Comparison of ENCODE assay signal across 12 cellular contexts in genomic region chr16:70694517-70695218, GRCh38. TPM values are rescaled to one million over a fixed set of nuclear protein-coding genes. Genes with fewer than 3 reads are reported as not detected.
DNase-seq lines count a peak whose midpoint lies in the region; FAIRE-seq and TF ChIP-seq lines count a peak whose summit lies in the region.
"Had no signal": no experiment of that assay in that cellular context is flagged by ENCODE, and none has a peak within 500 bp of the region (broad histone marks: within the 10 kb centered on the region; RNA-seq: fewer than 3 reads in every experiment).

No MANE protein-coding gene starts in this region.

- H3K4me1 Mint-ChIP-seq in nephron progenitor cell: peaks cover 48% of the 10 kb centered on the region

- no peaks in the 10 kb centered on the region for H3K9me3 Mint-ChIP-seq in nephron progenitor cell
- H3K9me3 Mint-ChIP-seq: natural killer cell had no signal

- no peaks in the 10 kb centered on the region for H4K20me1 ChIP-seq in fibroblast of lung (ENCODE audit: control insufficient read depth, extremely low read depth, insufficient read depth, low read length)
- H4K20me1 ChIP-seq in OCI-LY7 (ENCODE audit: insufficient read depth, low read length): no peaks in the 10 kb centered on the region

- CTCF ChIA-PET in OCI-LY7 (lab: Charles Lee; ENCODE audit: unreplicated experiment): no interaction called here

- 90 to 92% methylated on average over 11 of the region's 11 CpGs for WGBS in sigmoid colon, 2 donors

- no peaks in the 10 kb centered on the region for H3K27me3 Mint-ChIP-seq in nephron progenitor cell (ENCODE audit: low read depth, poor library complexity)

- H3K27me3 ChIP-seq in fibroblast of lung (ENCODE audit: control insufficient read depth, insufficient read depth, low read length) (no peaks in the 10 kb centered on the region), sigmoid colon (no peaks in the 10 kb centered on the region)

- intact Hi-C loops in sigmoid colon (cut with DNase I) (no loop called here), OCI-LY7 (cut with micrococcal nuclease; ENCODE audit: unreplicated experiment) (no loop called here)

- peaks cover 15% of the 10 kb centered on the region for H3K36me3 Mint-ChIP-seq in nephron progenitor cell (ENCODE audit: low read depth)
- H3K36me3 Mint-ChIP-seq: natural killer cell had no signal

- H3K9ac ChIP-seq in fibroblast of lung (ENCODE audit: insufficient read depth, low read length): peak overlapping the region; percentile 38

- H3K4me3 Mint-ChIP-seq in nephron progenitor cell: no peak overlapping the region
- H3K4me3 Mint-ChIP-seq: natural killer cell had no signal

- H3K27ac Mint-ChIP-seq in nephron progenitor cell: no peak overlapping the region

- peak overlapping the region; percentile 98 for H3K27ac ChIP-seq in fibroblast of lung (ENCODE audit: insufficient read depth, low read length)
- H3K27ac ChIP-seq in sigmoid colon: peak overlapping the region; percentile 95 to 99 (median 98)
- H3K27ac ChIP-seq in OCI-LY7 (ENCODE audit: low read depth, low read length, poor library complexity, severe bottlenecking): no peak overlapping the region

- TF ChIP-seq CTCF in fibroblast of lung (conservative IDR thresholded peaks at IDR 0.05 in 1 of 2, IDR thresholded peaks at IDR 0.05 in 1 of 2; ENCODE audit: low read depth in 1 of 2, low read length in 2 of 2) (no peak), sigmoid colon (IDR thresholded peaks at IDR 0.05) (no peak), nephron progenitor cell (IDR thresholded peaks at IDR 0.05) (no peak), OCI-LY7 (conservative IDR thresholded peaks at IDR 0.05; ENCODE audit: low read length) (no peak)

- TF ChIP-seq EP300 in sigmoid colon (IDR thresholded peaks at IDR 0.05): no peak

- TF ChIP-seq POLR2A in sigmoid colon (IDR thresholded peaks at IDR 0.05): no peak
- no peak for TF ChIP-seq POLR2A in H54 (IDR thresholded peaks at IDR 0.05; ENCODE audit: low read depth, low read length)

- H3K9me3 ChIP-seq in fibroblast of lung (ENCODE audit: control insufficient read depth, insufficient read depth, low read depth, low read length) (no peaks in the 10 kb centered on the region), sigmoid colon (no peaks in the 10 kb centered on the region), OCI-LY7 (ENCODE audit: low read length) (no peaks in the 10 kb centered on the region)

- H3K79me2 ChIP-seq in fibroblast of lung (ENCODE audit: control insufficient read depth, insufficient read depth, low read length) (no peaks in the 10 kb centered on the region), OCI-LY7 (ENCODE audit: insufficient read depth, low read depth, low read length) (no peaks in the 10 kb centered on the region)

- H3K4me2 ChIP-seq in fibroblast of lung (ENCODE audit: extremely low read depth, insufficient read depth, low read length) (no peak overlapping the region), OCI-LY7 (ENCODE audit: low read length) (no peak overlapping the region)

- BruUV-seq in OCI-LY7 (replicated peaks; lab: Mats Ljungman, UMichigan): no TSS peak

- no peaks in the 10 kb centered on the region for H3K36me3 ChIP-seq in fibroblast of lung (ENCODE audit: control insufficient read depth, insufficient read depth, low read length)
- H3K36me3 ChIP-seq in sigmoid colon: no peaks in the 10 kb centered on the region
- peaks cover 8% of the 10 kb centered on the region; the same call in 1 of the 2 replicates for H3K36me3 ChIP-seq in OCI-LY7 (ENCODE audit: insufficient read depth, low read length)

- DNase-seq in Daoy (ENCODE audit: low read depth) (peak; percentile 37), RCC 7860 (ENCODE audit: low spot score) (peak; percentile 19), fibroblast of lung (ENCODE audit: low read depth in 2 of 2) (no peak), sigmoid colon (no peak), nephron progenitor cell (no peak), NCI-H345 (lab: John Stamatoyannopoulos, UW) (no peak), H54 (ENCODE audit: insufficient read length, low spot score) (no peak), OCI-LY7 (ENCODE audit: low spot score) (no peak)
- DNase-seq: natural killer cell, NCI-H187 treated with DMSO at 0.1 percent for 48 hours had no signal

- H3K9me2 ChIP-seq in OCI-LY7 (ENCODE audit: insufficient read depth, low read length): no peaks in the 10 kb centered on the region

- POLR2A ChIA-PET in OCI-LY7 (lab: Charles Lee): no interaction called here

- no peak for FAIRE-seq in RCC 7860 (lab: Jason Lieb, UNC)
- FAIRE-seq in H54 (lab: Jason Lieb, UNC): no peak
- FAIRE-seq: GM18507 had no signal

- H2AFZ ChIP-seq in fibroblast of lung (ENCODE audit: low read length) (no peak overlapping the region), OCI-LY7 (ENCODE audit: low read length) (no peak overlapping the region)

- H3K4me3 ChIP-seq in fibroblast of lung (replicated peaks in 1 of 4; ENCODE audit: control extremely low read depth in 1 of 4, insufficient read depth in 1 of 4, low read depth in 3 of 4, low read length in 4 of 4) (no peak overlapping the region), sigmoid colon (no peak overlapping the region), OCI-LY7 (ENCODE audit: low read depth, low read length, poor library complexity, severe bottlenecking) (no peak overlapping the region)

- H3K4me1 ChIP-seq in fibroblast of lung (ENCODE audit: control insufficient read depth, extremely low read depth, insufficient read depth, low read length) (peaks cover 50% of the 10 kb centered on the region), sigmoid colon (peaks cover 0 to 99% (median 94%) of the 10 kb centered on the region in 4 donors), OCI-LY7 (ENCODE audit: insufficient read depth, low read length, poor library complexity, severe bottlenecking) (peaks cover 6% of the 10 kb centered on the region)

RNA-seq across cellular contexts. Expression of gene MTSS2, which starts 8.8 kb away (rescaled TPM):
- 3.1 and 4.5 TPM in 2 replicates for total RNA-seq in Daoy (2014; rRNA removed; shearing (Covaris generic))
- total RNA-seq in fibroblast of lung (81.7 and 126 TPM in 2 replicates), sigmoid colon (10 to 100 TPM; 36.4 to 100.0 (median 60.7) TPM), OCI-LY7 (2022) (0.17 and 0.33 TPM in 2 replicates)
- polyA plus RNA-seq in fibroblast of lung (90.4 and 131 TPM in 2 replicates), sigmoid colon (10 to 100 TPM in 2 of 3 donors, 1 to 10 TPM in 1; 5.4 to 28.2 (median 10.9) TPM)
- 128 and 258 TPM in 2 replicates for polyA plus RNA-seq in fibroblast of lung (2012)
- polyA minus RNA-seq in fibroblast of lung (ENCODE audit: low replicate concordance): 86.5 and 259 TPM in 2 replicates
- 0.05 and 0.19 TPM in 2 replicates for total RNA-seq in OCI-LY7 (2014; rRNA removed; shearing (Covaris generic))

RNA-seq across cellular contexts. Expression of gene IL34, which starts 48.3 kb away (rescaled TPM):
- 0.54 and 2.7 TPM in 2 replicates for total RNA-seq in Daoy (2014; rRNA removed; shearing (Covaris generic))
- total RNA-seq in fibroblast of lung (5.1 and 5.4 TPM in 2 replicates), sigmoid colon (1 to 10 TPM in 3 of 4 donors, not detected in 1; 3.6 to 5.4 (median 4.6) TPM), OCI-LY7 (2022) (not detected in 2 replicates)
- polyA plus RNA-seq in fibroblast of lung (0.45 and 0.70 TPM in 2 replicates), sigmoid colon (1 to 10 TPM in 2 of 3 donors, not detected in 1; 1.8 to 5.5 TPM)
- polyA plus RNA-seq in fibroblast of lung (2012): 0.81 and 1.0 TPM in 2 replicates
- polyA minus RNA-seq in fibroblast of lung (ENCODE audit: low replicate concordance): 0.94 and 2.4 TPM in 2 replicates
- total RNA-seq in OCI-LY7 (2014; rRNA removed; shearing (Covaris generic)): not detected in 2 replicates
- total RNA-seq: H4 had no signal

Comparison
In these comparisons a context has a peak if more than half of its experiments do, and no peak if none do; other contexts are left out.
1. DNase-seq: peak in Daoy (single experiment) and RCC 7860 (single experiment); none in fibroblast of lung (0 of 2), sigmoid colon (single experiment), nephron progenitor cell (single experiment), NCI-H345 (single experiment), H54 (single experiment) and OCI-LY7 (single experiment).